7 cellular contexts compared by ENCODE assay signal in genomic region chr1:23555225-23555801, GRCh38. TPM values are rescaled to one million over a fixed set of nuclear protein-coding genes. Genes with fewer than 3 reads are reported as not detected.
DNase-seq lines count a peak whose midpoint lies in the region; ATAC-seq and TF ChIP-seq lines count a peak whose summit lies in the region.

No MANE protein-coding gene starts in this region.

- DNase-seq in NCI-H2227 (lab: John Stamatoyannopoulos, UW; ENCODE audit: unreplicated experiment) (peak; percentile 59), colonic mucosa (peak; percentile 41), SW480 (ENCODE audit: low spot score) (no peak), mesenteric fat pad (ENCODE audit: low spot score) (no peak)

- no peaks in the 10 kb centered on the region for H3K27me3 ChIP-seq in colonic mucosa
- H3K27me3 ChIP-seq in muscle layer of duodenum (ENCODE audit: low read depth, low read length), result no peaks in the 10 kb centered on the region

- H3K36me3 ChIP-seq in colonic mucosa (no peaks in the 10 kb centered on the region), muscle layer of duodenum (ENCODE audit: control insufficient read depth in 1 of 2, insufficient read depth in 2 of 2, low read length in 2 of 2) (peaks cover 0 to 10% of the 10 kb centered on the region in 2 donors)

- TF ChIP-seq CTCF in colonic mucosa (IDR thresholded peaks at IDR 0.05), result no peak

- ATAC-seq in GM19351 (IDR thresholded peaks at IDR 0.05; ENCODE audit: unreplicated experiment) (peak; percentile 1), HG03460 (IDR thresholded peaks at IDR 0.05; ENCODE audit: unreplicated experiment) (no peak)

- peak overlapping the region; percentile 91 for H3K27ac ChIP-seq in colonic mucosa
- peak overlapping the region; percentile 91 for H3K27ac ChIP-seq in muscle layer of duodenum (ENCODE audit: low read length)

- intact Hi-C loops in colonic mucosa (cut with DNase I), result no loop called here

- H3K4me1 ChIP-seq in colonic mucosa (peaks cover 14% of the 10 kb centered on the region), muscle layer of duodenum (ENCODE audit: control insufficient read depth in 1 of 2, insufficient read depth in 2 of 2, low read length in 2 of 2) (peaks cover 16 to 35% of the 10 kb centered on the region in 2 donors)

- H3K9me3 ChIP-seq in colonic mucosa (no peaks in the 10 kb centered on the region), muscle layer of duodenum (ENCODE audit: control insufficient read depth in 1 of 2, low read length in 2 of 2) (no peaks in the 10 kb centered on the region)

- H3K4me3 ChIP-seq in colonic mucosa (peak overlapping the region; percentile 58), muscle layer of duodenum (ENCODE audit: low read depth in 1 of 2, low read length in 2 of 2) (peak overlapping the region; percentile 66 to 89)

- peak overlapping the region; percentile 66 to 100 for H3K9ac ChIP-seq in colonic mucosa (ENCODE audit: low read depth in 2 of 2, low read length in 2 of 2)

RNA-seq across cellular contexts. Expression of gene ID3, which starts 4.0 kb away (rescaled TPM):
- 100 to 1,000 TPM; 106 to 221 TPM for total RNA-seq in colonic mucosa
- total RNA-seq in mesenteric fat pad, result 168 TPM

RNA-seq across cellular contexts. Expression of gene E2F2, which starts 24.3 kb away (rescaled TPM):
- 10 to 100 TPM in 1 of 2 donors, 1 to 10 TPM in 1; 8.2 to 32.9 TPM for total RNA-seq in colonic mucosa
- 0.29 TPM for total RNA-seq in mesenteric fat pad

Comparison
In these comparisons a context has a peak if more than half of its experiments do, and no peak if none do; other contexts are left out.
1. DNase-seq: peak in NCI-H2227 (single experiment) and colonic mucosa (single experiment); none in SW480 (single experiment) and mesenteric fat pad (single experiment).